ENCODE assay signal across 7 cellular contexts in genomic region chr15:47812436-47813109, GRCh38.
A peak's percentile ranks its signal among the peaks of the same experiment; 100 is the strongest.
DNase-seq lines count a peak whose midpoint lies in the region; ATAC-seq, FAIRE-seq and TF ChIP-seq lines count a peak whose summit lies in the region.

No MANE protein-coding gene starts in this region.

- CTCF ChIA-PET in GM12878 (lab: Yijun Ruan, JAX) = no interaction called here

- no peak overlapping the region for H3K27ac ChIP-seq in GM12878 (ENCODE audit: control insufficient read depth, insufficient read depth)

- H2AFZ ChIP-seq in GM12878 (ENCODE audit: control insufficient read depth, low read depth, low read length) = no peak overlapping the region

- POLR2A ChIA-PET in GM12878 (lab: Charles Lee) = no interaction called here

- no peaks in the 10 kb centered on the region for H4K20me1 ChIP-seq in GM12878 (ENCODE audit: control insufficient read depth, insufficient read depth)

- no peak for TF ChIP-seq CTCF in GM12878 (IDR thresholded peaks at IDR 0.05 in 2 of 3, conservative IDR thresholded peaks at IDR 0.05 in 1 of 3; ENCODE audit: control insufficient read depth in 2 of 3, extremely low read depth in 1 of 3, insufficient read depth in 1 of 3, low read depth in 3 of 3, low read length in 3 of 3)
- no peak for TF ChIP-seq CTCF in nephron progenitor cell (IDR thresholded peaks at IDR 0.05)

- RAD21 ChIA-PET in GM12878 (lab: Charles Lee; ENCODE audit: unreplicated experiment) = no interaction called here

- peaks cover 24 to 30% of the 10 kb centered on the region in 2 donors for H3K4me1 Mint-ChIP-seq in stimulated activated naive B cell treated with anti-CD40 and anti-IgM and Interleukin-4, amounts not matched to agents 10 μg/mL and 1 μg/mL and 100 μg/mL, for 72 hours
- H3K4me1 Mint-ChIP-seq in nephron progenitor cell = peaks cover 34% of the 10 kb centered on the region

- no peak overlapping the region for H3K4me3 ChIP-seq in GM12878

- DNase-seq in GM12878 (ENCODE audit: low read depth, low spot score) = peak; percentile 32
- DNase-seq in stimulated activated naive B cell treated with anti-CD40 and anti-IgM and Interleukin-4, amounts not matched to agents 10 μg/mL and 1 μg/mL and 100 μg/mL, for 72 hours = no peak
- no peak for DNase-seq in NCI-H1436 (lab: John Stamatoyannopoulos, UW)
- no peak for DNase-seq in nephron progenitor cell
- no peak for DNase-seq in stimulated activated CD4-positive, alpha-beta T cell treated with anti-CD3 and anti-CD28 coated beads, Interleukin-2, amount 100 ng/mL, for 24 hours

- H3K36me3 Mint-ChIP-seq in stimulated activated naive B cell treated with anti-CD40 and anti-IgM and Interleukin-4, amounts not matched to agents 10 μg/mL and 1 μg/mL and 100 μg/mL, for 72 hours = no peaks in the 10 kb centered on the region
- no peaks in the 10 kb centered on the region for H3K36me3 Mint-ChIP-seq in nephron progenitor cell (ENCODE audit: low read depth)

- H3K9me3 ChIP-seq in GM12878 (replicated peaks; ENCODE audit: control insufficient read depth, insufficient read depth, low read length) = no peaks in the 10 kb centered on the region; the same call in 2 of the 3 replicates

- H3K79me2 ChIP-seq in GM12878 (ENCODE audit: control insufficient read depth, insufficient read depth, low read length) = no peaks in the 10 kb centered on the region

- H3K27me3 ChIP-seq in GM12878 (replicated peaks in 1 of 2; ENCODE audit: control insufficient read depth in 2 of 2, insufficient read depth in 2 of 2, low read length in 1 of 2) = no peaks in the 10 kb centered on the region

- no peak overlapping the region for H3K27ac Mint-ChIP-seq in stimulated activated naive B cell treated with anti-CD40 and anti-IgM and Interleukin-4, amounts not matched to agents 10 μg/mL and 1 μg/mL and 100 μg/mL, for 72 hours
- H3K27ac Mint-ChIP-seq in nephron progenitor cell = no peak overlapping the region

- no peak overlapping the region for H3K4me3 Mint-ChIP-seq in stimulated activated naive B cell treated with anti-CD40 and anti-IgM and Interleukin-4, amounts not matched to agents 10 μg/mL and 1 μg/mL and 100 μg/mL, for 72 hours
- no peak overlapping the region for H3K4me3 Mint-ChIP-seq in nephron progenitor cell

- H3K9ac ChIP-seq in GM12878 (ENCODE audit: control insufficient read depth, insufficient read depth, low read length) = no peak overlapping the region

- ATAC-seq in GM19395 (IDR thresholded peaks at IDR 0.05; ENCODE audit: unreplicated experiment) (peak; percentile 73), HG03103 (IDR thresholded peaks at IDR 0.05; ENCODE audit: low read depth, unreplicated experiment) (peak; percentile 59), GM12878 (peak; percentile 85)
- ATAC-seq in stimulated activated naive B cell treated with anti-CD40 and anti-IgM and Interleukin-4, amounts not matched to agents 10 μg/mL and 1 μg/mL and 100 μg/mL, for 72 hours (replicated peaks) = peak; percentile 54 to 60

- H3K36me3 ChIP-seq in GM12878 (ENCODE audit: control insufficient read depth in 2 of 2, insufficient read depth in 2 of 2, low read length in 1 of 2) = no peaks in the 10 kb centered on the region

- no peak for TF ChIP-seq RAD21 in GM12878 (IDR thresholded peaks at IDR 0.05; ENCODE audit: insufficient read depth, low read depth, low read length)

- no peak for FAIRE-seq in GM12878 (lab: Jason Lieb, UNC)

- in situ Hi-C loops in GM12878 (cut with MboI) = no loop called here

- intact Hi-C loops in GM12878 (cut with micrococcal nuclease; ENCODE audit: unreplicated experiment) = loop anchor here (5.0 kb wide), 2 partner anchors 50 to 150 kb away; no protein-coding TSS in a partner anchor

- peak overlapping the region; percentile 51 for H3K4me2 ChIP-seq in GM12878 (ENCODE audit: control insufficient read depth, insufficient read depth)

- 34% methylated on average over 5 of the region's 5 CpGs for WGBS in GM12878 (ENCODE audit: insufficient coverage, insufficient replicate concordance, low lambda C conversion rate, missing lambda C conversion rate)

- H3K27me3 Mint-ChIP-seq in stimulated activated naive B cell treated with anti-CD40 and anti-IgM and Interleukin-4, amounts not matched to agents 10 μg/mL and 1 μg/mL and 100 μg/mL, for 72 hours = no peaks in the 10 kb centered on the region
- peaks cover 4% of the 10 kb centered on the region for H3K27me3 Mint-ChIP-seq in nephron progenitor cell (ENCODE audit: low read depth, poor library complexity)

- no peak for TF ChIP-seq EP300 in GM12878 (IDR thresholded peaks at IDR 0.05; ENCODE audit: borderline replicate concordance in 1 of 2, control insufficient read depth in 1 of 2, low read depth in 2 of 2, low read length in 2 of 2)

- H3K9me3 Mint-ChIP-seq in stimulated activated naive B cell treated with anti-CD40 and anti-IgM and Interleukin-4, amounts not matched to agents 10 μg/mL and 1 μg/mL and 100 μg/mL, for 72 hours = no peaks in the 10 kb centered on the region
- no peaks in the 10 kb centered on the region for H3K9me3 Mint-ChIP-seq in nephron progenitor cell

- SMC1A ChIA-PET in GM12878 (lab: Charles Lee; ENCODE audit: uncharacterized antibody, unreplicated experiment) = no interaction called here

- no peak for TF ChIP-seq POLR2A in GM12878 (IDR thresholded peaks at IDR 0.05; ENCODE audit: low read depth, low read length)

- no TSS peak for BruUV-seq in GM12878 (replicated peaks; lab: Mats Ljungman, UMichigan)

- peaks cover 19% of the 10 kb centered on the region for H3K4me1 ChIP-seq in GM12878 (ENCODE audit: control insufficient read depth, insufficient read depth, low read length)

TF ChIP-seq in GM12878, 131 proteins besides CTCF, POLR2A, EP300 and RAD21 (continues in another document):
- TF ChIP-seq BRCA1 (IDR thresholded peaks at IDR 0.05; ENCODE audit: low read depth, low read length) (no peak), GABPA (IDR thresholded peaks at IDR 0.05; ENCODE audit: low read depth) (peak; percentile 59; the same call in 1 of the 2 replicates), TCF12 (IDR thresholded peaks at IDR 0.05; ENCODE audit: low read depth, low read length) (no peak), ZNF384 (IDR thresholded peaks at IDR 0.05; ENCODE audit: borderline replicate concordance, low read depth, low read length) (no peak), MAX (IDR thresholded peaks at IDR 0.05; ENCODE audit: low read depth, low read length) (no peak), FOXM1 (IDR thresholded peaks at IDR 0.05; ENCODE audit: low read depth, low read length) (no peak), MYB (IDR thresholded peaks at IDR 0.05; ENCODE audit: borderline replicate concordance, low read depth, low read length) (no peak), CREB1 (IDR thresholded peaks at IDR 0.05; ENCODE audit: low read depth) (peak; percentile 52; the same call in 1 of the 2 replicates), BCLAF1 (IDR thresholded peaks at IDR 0.05) (no peak), IRF4 (IDR thresholded peaks at IDR 0.05; ENCODE audit: low read depth, low read length) (0 out of 2 replicates have a peak, but pooled peaks have one; percentile 24), RUNX3 (IDR thresholded peaks at IDR 0.05; ENCODE audit: low read length) (peak; percentile 95), NFXL1 (IDR thresholded peaks at IDR 0.05; ENCODE audit: borderline replicate concordance) (no peak), NR2C1 (IDR thresholded peaks at IDR 0.05) (0 out of 2 replicates have a peak, but pooled peaks have one; percentile 18), PAX5 (IDR thresholded peaks at IDR 0.05; ENCODE audit: borderline replicate concordance, low read depth, low read length) (peak; percentile 85; the same call in 1 of the 2 replicates), POU2F2 (IDR thresholded peaks at IDR 0.05; ENCODE audit: borderline replicate concordance, low read depth, low read length) (no peak), ZSCAN29 (IDR thresholded peaks at IDR 0.05) (no peak), NRF1 (conservative IDR thresholded peaks at IDR 0.05; ENCODE audit: low read depth, low read length) (no peak), SMAD5 (IDR thresholded peaks at IDR 0.05; ENCODE audit: low read depth) (no peak), SMAD1 (IDR thresholded peaks at IDR 0.05; ENCODE audit: low read depth, partially characterized antibody) (no peak), DPF2 (IDR thresholded peaks at IDR 0.05) (no peak), SREBF2 (IDR thresholded peaks at IDR 0.05; ENCODE audit: low read length) (no peak), ZZZ3 (IDR thresholded peaks at IDR 0.05; ENCODE audit: control insufficient read depth, insufficient read length, low read depth) (no peak), CBFB (IDR thresholded peaks at IDR 0.05; ENCODE audit: low read depth) (0 out of 2 replicates have a peak, but pooled peaks have one; percentile 46), WRNIP1 (IDR thresholded peaks at IDR 0.05; ENCODE audit: borderline replicate concordance, low read depth, low read length) (no peak), BHLHE40 (IDR thresholded peaks at IDR 0.05; ENCODE audit: borderline replicate concordance in 1 of 2, low read depth in 2 of 2, low read length in 1 of 2) (peak; percentile 46 to 64; a peak in 3 of 4 replicates), ZNF217 (IDR thresholded peaks at IDR 0.05) (no peak), NFYA (IDR thresholded peaks at IDR 0.05; ENCODE audit: borderline replicate concordance, low read depth, low read length) (no peak)
